In the genomic region with DNA sequence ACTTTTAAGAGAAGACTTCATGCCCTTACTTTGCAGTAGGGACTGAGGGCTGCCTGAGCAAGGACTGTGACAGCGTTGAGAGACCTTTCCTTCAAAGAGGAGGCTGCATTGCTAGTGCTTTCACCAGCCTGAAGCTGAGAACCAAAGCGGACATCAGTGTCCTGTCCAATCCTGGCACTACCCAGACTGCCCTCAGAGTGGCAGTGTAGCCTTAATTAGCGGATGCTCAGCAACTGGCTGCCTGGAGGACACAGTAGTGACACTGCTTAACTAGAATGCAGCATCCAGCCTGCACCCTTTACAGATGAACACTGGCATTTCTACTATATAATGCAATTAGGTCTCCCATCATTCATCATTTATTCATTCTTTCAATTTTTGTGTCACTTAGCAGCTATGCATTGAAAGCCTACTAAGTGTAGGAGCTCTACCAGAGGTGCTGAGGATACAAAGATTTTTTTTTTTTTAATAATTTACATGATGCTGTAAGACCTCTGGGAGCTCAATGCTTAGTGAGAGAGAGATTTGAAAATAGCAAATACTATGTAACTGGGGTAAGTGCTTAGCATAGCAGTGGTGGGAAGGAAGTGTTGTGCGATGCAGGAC, we compare ENCODE assay signal across 8 cellular contexts. TPM values are rescaled to one million over a fixed set of nuclear protein-coding genes. Genes with fewer than 3 reads are reported as not detected.
DNase-seq lines count a peak whose midpoint lies in the region; ATAC-seq, FAIRE-seq and TF ChIP-seq lines count a peak whose summit lies in the region.

No MANE protein-coding gene starts in this region.

- POLR2A ChIA-PET in SK-N-SH (lab: Yijun Ruan, JAX) = interaction anchor here (0.8 kb wide), 1 partner anchor 418 kb away, joined by 3 read pairs; no protein-coding TSS in a partner anchor
- POLR2A ChIA-PET in activated naive CD8-positive, alpha-beta T cell treated with anti-CD3 and anti-CD28 coated beads, Interleukin-2, amount 10 ng/mL, durations not matched to agents 7 days and 5 days (lab: Charles Lee) = no interaction called here

- H3K4me3 ChIP-seq in SK-N-SH (ENCODE audit: low read depth in 2 of 2, low read length in 1 of 2) = peak overlapping the region in 1 of 2 experiments; percentile 44; a peak in 1 of 4 replicates
- no peak overlapping the region for H3K4me3 ChIP-seq in psoas muscle

- H3K4me1 Mint-ChIP-seq in activated naive CD8-positive, alpha-beta T cell treated with anti-CD3 and anti-CD28 coated beads, Interleukin-2, amount 10 ng/mL, durations not matched to agents 7 days and 5 days = no peaks in the 10 kb centered on the region

- peak; percentile 25 for DNase-seq in GM12892 (ENCODE audit: insufficient read length)
- peak; percentile 91 for DNase-seq in NCI-H1092 (lab: John Stamatoyannopoulos, UW)
- peak; percentile 78 for DNase-seq in SK-N-SH
- DNase-seq in activated naive CD8-positive, alpha-beta T cell treated with anti-CD3 and anti-CD28 coated beads, Interleukin-2, amount 10 ng/mL, durations not matched to agents 7 days and 5 days = peak; percentile 64
- peak; percentile 78 for DNase-seq in cardiac septum (ENCODE audit: low spot score)
- DNase-seq in psoas muscle = peak; percentile 66 to 75
- DNase-seq in GOT3 (lab: John Stamatoyannopoulos, UW) = no peak

- H4K20me1 ChIP-seq in SK-N-SH (ENCODE audit: insufficient read depth) = no peaks in the 10 kb centered on the region

- ATAC-seq in HG02678 (IDR thresholded peaks at IDR 0.05; ENCODE audit: unreplicated experiment) (peak; percentile 98), psoas muscle (peak; percentile 97 to 99 (median 98))
- ATAC-seq in activated naive CD8-positive, alpha-beta T cell treated with anti-CD3 and anti-CD28 coated beads, Interleukin-2, amount 10 ng/mL, durations not matched to agents 7 days and 5 days (ENCODE audit: low read depth) = peak; percentile 94

- no peak overlapping the region for H3K4me2 ChIP-seq in SK-N-SH

- 32% methylated on average over 3 of the region's 4 CpGs for WGBS in SK-N-SH (ENCODE audit: low lambda C conversion rate)
- whole genome bisulfite sequencing in psoas muscle, 3 donors = 23 to 29% (median 26%) methylated on average over 4 of the region's 4 CpGs

- H3K9me3 Mint-ChIP-seq in activated naive CD8-positive, alpha-beta T cell treated with anti-CD3 and anti-CD28 coated beads, Interleukin-2, amount 10 ng/mL, durations not matched to agents 7 days and 5 days = no peaks in the 10 kb centered on the region

- H3K9me3 ChIP-seq in SK-N-SH = no peaks in the 10 kb centered on the region
- no peaks in the 10 kb centered on the region for H3K9me3 ChIP-seq in psoas muscle

- no peak overlapping the region for H3K27ac ChIP-seq in SK-N-SH (ENCODE audit: low read depth in 2 of 2, low read length in 1 of 2)
- no peak overlapping the region for H3K27ac ChIP-seq in psoas muscle

- TF ChIP-seq CTCF in SK-N-SH (IDR thresholded peaks at IDR 0.05) = peak; percentile 87
- peak; percentile 92 for TF ChIP-seq CTCF in psoas muscle (IDR thresholded peaks at IDR 0.05)

- TF ChIP-seq EP300 in SK-N-SH (IDR thresholded peaks at IDR 0.05; ENCODE audit: borderline replicate concordance in 1 of 2, low read depth in 1 of 2, low read length in 1 of 2) = no peak

- no peaks in the 10 kb centered on the region for H3K36me3 ChIP-seq in SK-N-SH (replicated peaks in 1 of 2; ENCODE audit: control insufficient read depth in 1 of 2, insufficient read depth in 2 of 2, low read length in 1 of 2)
- H3K36me3 ChIP-seq in psoas muscle (ENCODE audit: insufficient read depth in 1 of 2, low read depth in 1 of 2) = no peaks in the 10 kb centered on the region

- no peak for TF ChIP-seq POLR2A in GM12892 (IDR thresholded peaks at IDR 0.05; ENCODE audit: low read depth, low read length)

- FAIRE-seq in GM12892 (lab: Jason Lieb, UNC) = peak; percentile 100

- H3K36me3 Mint-ChIP-seq in activated naive CD8-positive, alpha-beta T cell treated with anti-CD3 and anti-CD28 coated beads, Interleukin-2, amount 10 ng/mL, durations not matched to agents 7 days and 5 days = no peaks in the 10 kb centered on the region

- CTCF ChIA-PET in SK-N-SH (lab: Yijun Ruan, JAX) = interaction anchor here (0.6 to 6.5 kb wide), 78 partner anchors 9 to 1270 kb away, joined by 3 to 202 read pairs (median 3); a partner anchor contains a TSS

- H3K4me3 Mint-ChIP-seq in activated naive CD8-positive, alpha-beta T cell treated with anti-CD3 and anti-CD28 coated beads, Interleukin-2, amount 10 ng/mL, durations not matched to agents 7 days and 5 days = no peak overlapping the region

- no peaks in the 10 kb centered on the region; a peak in 2 of 4 replicates for H3K4me1 ChIP-seq in SK-N-SH (ENCODE audit: control insufficient read depth in 1 of 2, insufficient read depth in 2 of 2, low read depth in 1 of 2, low read length in 1 of 2)
- no peaks in the 10 kb centered on the region for H3K4me1 ChIP-seq in psoas muscle

- TF ChIP-seq RAD21 in SK-N-SH (IDR thresholded peaks at IDR 0.05; ENCODE audit: low read length) = peak; percentile 99

- H3K79me2 ChIP-seq in SK-N-SH (ENCODE audit: insufficient read depth) = no peaks in the 10 kb centered on the region

- no peak overlapping the region for H3K9ac ChIP-seq in SK-N-SH

- H3K27me3 ChIP-seq in SK-N-SH (ENCODE audit: insufficient read depth) (peaks cover 13% of the 10 kb centered on the region), psoas muscle (ENCODE audit: insufficient read depth in 3 of 3, low read length in 2 of 3) (peaks cover 0 to 3% (median 0%) of the 10 kb centered on the region in 3 donors)

- no peaks in the 10 kb centered on the region for H3K9me2 ChIP-seq in SK-N-SH

- no peak overlapping the region for H2AFZ ChIP-seq in SK-N-SH (ENCODE audit: low read depth)

- H3F3A ChIP-seq in SK-N-SH (replicated peaks; ENCODE audit: insufficient read depth) = no peaks in the 10 kb centered on the region

- intact Hi-C loops in cardiac septum (cut with DNase I) = loop anchor here (1.0 to 2.0 kb wide), 2 partner anchors 309 to 418 kb away; a partner anchor contains a TSS
- intact Hi-C loops in psoas muscle (cut with DNase I) = loop anchor here (1.0 to 10.0 kb wide), 5 partner anchors 308 to 418 kb away; a partner anchor contains a TSS

- no peak overlapping the region for H3K27ac Mint-ChIP-seq in activated naive CD8-positive, alpha-beta T cell treated with anti-CD3 and anti-CD28 coated beads, Interleukin-2, amount 10 ng/mL, durations not matched to agents 7 days and 5 days

- peaks cover 16% of the 10 kb centered on the region for H3K27me3 Mint-ChIP-seq in activated naive CD8-positive, alpha-beta T cell treated with anti-CD3 and anti-CD28 coated beads, Interleukin-2, amount 10 ng/mL, durations not matched to agents 7 days and 5 days

TF ChIP-seq in SK-N-SH, 30 proteins besides CTCF, POLR2A, EP300 and RAD21:
- TF ChIP-seq CHD2 (IDR thresholded peaks at IDR 0.05; ENCODE audit: low read length, partially characterized antibody) (peak; percentile 21), EZH2phosphoT487 (IDR thresholded peaks at IDR 0.05; ENCODE audit: borderline replicate concordance, low read depth) (no peak), SMC3 (IDR thresholded peaks at IDR 0.05; ENCODE audit: low read depth, low read length) (peak; percentile 95)

RNA-seq across cellular contexts. Expression of a gene that starts 36.9 kb away (rescaled TPM):
- 7.9 TPM for polyA plus RNA-seq in GM12892 (2012; ENCODE audit: missing spikeins)
- polyA plus RNA-seq in SK-N-SH (2012; rRNA removed) (7.3 and 9.7 TPM in 2 replicates), psoas muscle (1 to 10 TPM; 2.3 to 5.5 (median 3.0) TPM)
- polyA plus RNA-seq in SK-N-SH (2012; cell fraction: cytosol; rRNA removed) = 13.7 and 14.3 TPM in 2 replicates
- 4.3 and 8.1 TPM in 2 replicates for polyA plus RNA-seq in SK-N-SH (2012; cell fraction: nucleus; rRNA removed)
- total RNA-seq in activated naive CD8-positive, alpha-beta T cell treated with anti-CD3 and anti-CD28 coated beads, Interleukin-2, amount 10 ng/mL, durations not matched to agents 7 days and 5 days = 10 to 100 TPM in 1 of 2 experiments, 1 to 10 TPM in 1; 9.5 to 11.6 TPM
- total RNA-seq in cardiac septum (7.3 TPM), psoas muscle (1 to 10 TPM; 2.2 to 4.3 (median 2.6) TPM)
